ENCODE assay signal across 9 cellular contexts in genomic region chr2:159290289-159290907, GRCh38. TPM values are rescaled to one million over a fixed set of nuclear protein-coding genes. Genes with fewer than 3 reads are reported as not detected.
DNase-seq lines count a peak whose midpoint lies in the region; TF ChIP-seq lines count a peak whose summit lies in the region.
"Had no signal": no experiment of that assay in that cellular context is flagged by ENCODE, and none has a peak within 500 bp of the region (broad histone marks: within the 10 kb centered on the region; RNA-seq: fewer than 3 reads in every experiment).

No MANE protein-coding gene starts in this region.

- peaks cover 21% of the 10 kb centered on the region for H3K4me1 Mint-ChIP-seq in activated CD4-positive, alpha-beta memory T cell treated with anti-CD3 and anti-CD28 coated beads, Interleukin-2, amount 10 ng/mL, durations not matched to agents 7 days and 5 days

- H3K27me3 ChIP-seq in transverse colon = no peaks in the 10 kb centered on the region

- POLR2A ChIA-PET in activated CD4-positive, alpha-beta memory T cell treated with anti-CD3 and anti-CD28 coated beads, Interleukin-2, amount 10 ng/mL, durations not matched to agents 7 days and 5 days (lab: Charles Lee) = no interaction called here

- H3K4me3 Mint-ChIP-seq in activated CD4-positive, alpha-beta memory T cell treated with anti-CD3 and anti-CD28 coated beads, Interleukin-2, amount 10 ng/mL, durations not matched to agents 7 days and 5 days = no peak overlapping the region

- no peaks in the 10 kb centered on the region for H3K36me3 Mint-ChIP-seq in activated CD4-positive, alpha-beta memory T cell treated with anti-CD3 and anti-CD28 coated beads, Interleukin-2, amount 10 ng/mL, durations not matched to agents 7 days and 5 days (ENCODE audit: low read depth)

- H3K27ac ChIP-seq in transverse colon = no peak overlapping the region
- H3K27ac ChIP-seq: VCaP had no signal

- no peaks in the 10 kb centered on the region for H3K9me3 ChIP-seq in transverse colon

- H3K27ac Mint-ChIP-seq in activated CD4-positive, alpha-beta memory T cell treated with anti-CD3 and anti-CD28 coated beads, Interleukin-2, amount 10 ng/mL, durations not matched to agents 7 days and 5 days = peak overlapping the region; percentile 13

- intact Hi-C loops in transverse colon (cut with DNase I; ENCODE audit: low total_unique reads) = no loop called here

- no peak for TF ChIP-seq CTCF in transverse colon (IDR thresholded peaks at IDR 0.05)

- peak; percentile 3 to 19 for DNase-seq in NCI-H526 (lab: John Stamatoyannopoulos, UW)
- DNase-seq in NCI-H526 treated with DMSO at 0.1 percent for 48 hours (lab: John Stamatoyannopoulos, UW) = no peak
- DNase-seq in NCI-H1105 treated with DMSO at 0.1 percent for 48 hours (lab: John Stamatoyannopoulos, UW) = peak; percentile 51
- no peak for DNase-seq in activated CD4-positive, alpha-beta memory T cell treated with anti-CD3 and anti-CD28 coated beads, Interleukin-2, amount 10 ng/mL, durations not matched to agents 7 days and 5 days
- peak; percentile 70 for DNase-seq in myocyte (ENCODE audit: low read depth)
- DNase-seq in NK-92 treated with Interleukin-12 subunit alpha and Interleukin-12 subunit beta, amount 100 ng/mL, for 24 hours (lab: John Stamatoyannopoulos, UW) = no peak
- no peak for DNase-seq in KG1 (lab: John Stamatoyannopoulos, UW)
- DNase-seq in transverse colon = no peak

- TF ChIP-seq POLR2A in transverse colon (IDR thresholded peaks at IDR 0.05) = no peak

- no peaks in the 10 kb centered on the region for H3K9me3 Mint-ChIP-seq in activated CD4-positive, alpha-beta memory T cell treated with anti-CD3 and anti-CD28 coated beads, Interleukin-2, amount 10 ng/mL, durations not matched to agents 7 days and 5 days

- H3K4me1 ChIP-seq in transverse colon = peaks cover 5 to 23% (median 7%) of the 10 kb centered on the region in 4 donors

- TF ChIP-seq EP300 in transverse colon (IDR thresholded peaks at IDR 0.05; ENCODE audit: low read depth) = no peak

- 50 to 60% methylated on average over 7 of the region's 7 CpGs for WGBS in transverse colon (ENCODE audit: low coverage in 1 of 2), 2 donors

- in situ Hi-C loops in transverse colon (cut with MboI; ENCODE audit: low pct_ligation_motif_present in 1 of 4, low pct_unique_long_range_greater_than_20kb in 1 of 4, low sequenced_read_pairs in 3 of 4) = no loop called here

- no peaks in the 10 kb centered on the region for H3K27me3 Mint-ChIP-seq in activated CD4-positive, alpha-beta memory T cell treated with anti-CD3 and anti-CD28 coated beads, Interleukin-2, amount 10 ng/mL, durations not matched to agents 7 days and 5 days

- H3K36me3 ChIP-seq in transverse colon = no peaks in the 10 kb centered on the region

- CTCF ChIA-PET in activated CD4-positive, alpha-beta memory T cell treated with anti-CD3 and anti-CD28 coated beads, Interleukin-2, amount 10 ng/mL, durations not matched to agents 7 days and 5 days (lab: Charles Lee) = no interaction called here

- H3K4me3 ChIP-seq in transverse colon = no peak overlapping the region

RNA-seq across cellular contexts. Expression of gene WDSUB1, which starts 3.9 kb away (rescaled TPM):
- 1 to 10 TPM; 5.6 to 6.0 TPM for total RNA-seq in activated CD4-positive, alpha-beta memory T cell treated with anti-CD3 and anti-CD28 coated beads, Interleukin-2, amount 10 ng/mL, durations not matched to agents 7 days and 5 days
- total RNA-seq in myocyte = 5.9 and 6.0 TPM in 2 replicates
- 8.6 TPM for polyA plus RNA-seq in myocyte (2012)
- 10 to 100 TPM in 1 of 4 donors, 1 to 10 TPM in 3; 3.4 to 10.3 (median 9.1) TPM for total RNA-seq in transverse colon

Comparison
In these comparisons a context has a peak if more than half of its experiments do, and no peak if none do; other contexts are left out.
1. DNase-seq: peak in NCI-H526 (2 of 2), NCI-H1105 treated with DMSO at 0.1 percent for 48 hours (single experiment) and myocyte (single experiment); none in NCI-H526 treated with DMSO at 0.1 percent for 48 hours (single experiment), activated CD4-positive, alpha-beta memory T cell treated with anti-CD3 and anti-CD28 coated beads, Interleukin-2, amount 10 ng/mL, durations not matched to agents 7 days and 5 days (single experiment), NK-92 treated with Interleukin-12 subunit alpha and Interleukin-12 subunit beta, amount 100 ng/mL, for 24 hours (single experiment), KG1 (single experiment) and transverse colon (single experiment).